Comparison of ENCODE assay signal across 12 cellular contexts in genomic region chr15:57079446-57079845, GRCh38.
DNase-seq lines count a peak whose midpoint lies in the region; ATAC-seq and TF ChIP-seq lines count a peak whose summit lies in the region.
"Had no signal": no experiment of that assay in that cellular context is flagged by ENCODE, and none has a peak within 500 bp of the region (broad histone marks: within the 10 kb centered on the region; RNA-seq: fewer than 3 reads in every experiment).

No MANE protein-coding gene starts in this region.

- TF ChIP-seq CTCF in endodermal cell (conservative IDR thresholded peaks at IDR 0.05): peak; percentile 63

- no peaks in the 10 kb centered on the region for H3K9me3 Mint-ChIP-seq in endodermal cell
- H3K9me3 Mint-ChIP-seq in CD4-positive, alpha-beta memory T cell: no peaks in the 10 kb centered on the region
- H3K9me3 Mint-ChIP-seq: activated T-helper 1 cell treated with anti-CD3 and anti-CD28 coated beads, Interleukin-12 subunit alpha, Interleukin-12 subunit beta, Interleukin-2, Interleukin-4 antibody, amounts not matched to agents 30 ng/mL and 10 ng/mL and 1 ng/mL, durations not matched to agents 14 hours and 24 hours and 36 hours had no signal

- H3K4me1 ChIP-seq in endodermal cell (ENCODE audit: control insufficient read depth, insufficient read depth, low read length) (no peaks in the 10 kb centered on the region), skeletal muscle satellite cell (ENCODE audit: control insufficient read depth, insufficient read depth, low read length) (peaks cover 5% of the 10 kb centered on the region)
- peaks cover 16% of the 10 kb centered on the region for H3K4me1 ChIP-seq in CD4-positive, alpha-beta memory T cell (ENCODE audit: insufficient read depth, low read length)

- CTCF ChIA-PET in CD4-positive, alpha-beta memory T cell (lab: Charles Lee; ENCODE audit: partially characterized antibody): no interaction called here

- H3K27ac Mint-ChIP-seq in endodermal cell: no peak overlapping the region
- H3K27ac Mint-ChIP-seq in CD4-positive, alpha-beta memory T cell: peak overlapping the region in 1 of 7 donors; percentile 34
- H3K27ac Mint-ChIP-seq: activated T-helper 1 cell treated with anti-CD3 and anti-CD28 coated beads, Interleukin-12 subunit alpha, Interleukin-12 subunit beta, Interleukin-2, Interleukin-4 antibody, amounts not matched to agents 30 ng/mL and 10 ng/mL and 1 ng/mL, durations not matched to agents 14 hours and 24 hours and 36 hours had no signal

- H3K36me3 Mint-ChIP-seq in endodermal cell (ENCODE audit: low read depth): no peaks in the 10 kb centered on the region
- no peaks in the 10 kb centered on the region for H3K36me3 Mint-ChIP-seq in CD4-positive, alpha-beta memory T cell

- no peak overlapping the region for H3K9ac ChIP-seq in endodermal cell (ENCODE audit: extremely low read depth, low read length, poor library complexity, severe bottlenecking)
- H3K9ac ChIP-seq in skeletal muscle satellite cell (ENCODE audit: low read depth, low read length): no peak overlapping the region

- H3K27me3 Mint-ChIP-seq in endodermal cell (ENCODE audit: insufficient read depth): no peaks in the 10 kb centered on the region
- no peaks in the 10 kb centered on the region for H3K27me3 Mint-ChIP-seq in CD4-positive, alpha-beta memory T cell

- peaks cover 20% of the 10 kb centered on the region for H3K4me1 Mint-ChIP-seq in endodermal cell
- peaks cover 28 to 37% (median 32%) of the 10 kb centered on the region in 4 donors for H3K4me1 Mint-ChIP-seq in CD4-positive, alpha-beta memory T cell

- peak; percentile 53 for ATAC-seq in GM18868 (IDR thresholded peaks at IDR 0.05; ENCODE audit: unreplicated experiment)
- ATAC-seq: gastrocnemius medialis had no signal

- intact Hi-C loops in CD4-positive, alpha-beta memory T cell (cut with micrococcal nuclease): no loop called here

- H3K27ac ChIP-seq in endodermal cell (ENCODE audit: low read depth, low read length): no peak overlapping the region
- no peak overlapping the region for H3K27ac ChIP-seq in CD4-positive, alpha-beta memory T cell (ENCODE audit: low read depth, low read length)
- H3K27ac ChIP-seq: gastrocnemius medialis, left ventricle myocardium inferior had no signal

- WGBS in endodermal cell (ENCODE audit: insufficient coverage in 1 of 2, insufficient read length in 1 of 2), 2 experiments: 57 to 74% methylated on average over 3 to 5 of the region's 5 CpGs

- no peak overlapping the region for H3K4me3 Mint-ChIP-seq in endodermal cell
- no peak overlapping the region for H3K4me3 Mint-ChIP-seq in CD4-positive, alpha-beta memory T cell
- H3K4me3 Mint-ChIP-seq: activated T-helper 1 cell treated with anti-CD3 and anti-CD28 coated beads, Interleukin-12 subunit alpha, Interleukin-12 subunit beta, Interleukin-2, Interleukin-4 antibody, amounts not matched to agents 30 ng/mL and 10 ng/mL and 1 ng/mL, durations not matched to agents 14 hours and 24 hours and 36 hours had no signal

- POLR2A ChIA-PET in CD4-positive, alpha-beta memory T cell (lab: Charles Lee; ENCODE audit: partially characterized antibody): no interaction called here

- H3K4me3 ChIP-seq in endodermal cell (ENCODE audit: low read length): no peak overlapping the region
- no peak overlapping the region for H3K4me3 ChIP-seq in skeletal muscle satellite cell (ENCODE audit: low read length)
- H3K4me3 ChIP-seq in CD4-positive, alpha-beta memory T cell (ENCODE audit: low read length in 2 of 2): no peak overlapping the region
- H3K4me3 ChIP-seq: gastrocnemius medialis, left ventricle myocardium inferior had no signal

- no peaks in the 10 kb centered on the region for H3K27me3 ChIP-seq in endodermal cell (ENCODE audit: control insufficient read depth, insufficient read depth, low read length, poor library complexity, severe bottlenecking)
- H3K27me3 ChIP-seq in skeletal muscle satellite cell (ENCODE audit: control insufficient read depth, insufficient read depth, low read length): no peaks in the 10 kb centered on the region
- H3K27me3 ChIP-seq in CD4-positive, alpha-beta memory T cell (ENCODE audit: insufficient read depth, low read length): no peaks in the 10 kb centered on the region
- H3K27me3 ChIP-seq: gastrocnemius medialis had no signal

- DNase-seq in OCI-M1 (lab: John Stamatoyannopoulos, UW) (peak; percentile 86), endodermal cell (no peak), mesenteric fat pad (ENCODE audit: low spot score) (no peak), DMS53 (lab: John Stamatoyannopoulos, UW) (no peak)
- DNase-seq in CD4-positive, alpha-beta memory T cell: no peak
- DNase-seq: DMS 273 treated with DMSO at 0.1 percent for 48 hours, gastrocnemius medialis, left ventricle myocardium inferior, NCI-H2227 treated with DMSO at 0.1 percent for 48 hours had no signal

- no peaks in the 10 kb centered on the region for H3K36me3 ChIP-seq in endodermal cell (ENCODE audit: control insufficient read depth, insufficient read depth, low read length)
- H3K36me3 ChIP-seq in skeletal muscle satellite cell (ENCODE audit: insufficient read depth, low read length): no peaks in the 10 kb centered on the region
- H3K36me3 ChIP-seq in CD4-positive, alpha-beta memory T cell (ENCODE audit: insufficient read depth, low read length): no peaks in the 10 kb centered on the region
- H3K36me3 ChIP-seq: gastrocnemius medialis, left ventricle myocardium inferior had no signal

- H3K9me3 ChIP-seq in endodermal cell (ENCODE audit: control insufficient read depth, low read length) (no peaks in the 10 kb centered on the region), skeletal muscle satellite cell (replicated peaks; ENCODE audit: low read length) (no peaks in the 10 kb centered on the region)
- no peaks in the 10 kb centered on the region for H3K9me3 ChIP-seq in CD4-positive, alpha-beta memory T cell (ENCODE audit: control insufficient read depth in 1 of 2, low read length in 2 of 2)
- H3K9me3 ChIP-seq: gastrocnemius medialis, left ventricle myocardium inferior had no signal

- peak overlapping the region; percentile 56 for H3K4me2 ChIP-seq in skeletal muscle satellite cell (ENCODE audit: low read length)
